ENCODE assay signal across 21 cellular contexts in genomic region chr6:92911301-92911700, GRCh38.
DNase-seq lines count a peak whose midpoint lies in the region; ATAC-seq, FAIRE-seq and TF ChIP-seq lines count a peak whose summit lies in the region.
"Had no signal": no experiment of that assay in that cellular context is flagged by ENCODE, and none has a peak within 500 bp of the region (broad histone marks: within the 10 kb centered on the region; RNA-seq: fewer than 3 reads in every experiment).

No MANE protein-coding gene starts in this region.

- POLR2A ChIA-PET in OCI-LY7 (lab: Charles Lee), result interaction anchor here (0.6 kb wide), 1 partner anchor 14 kb away, joined by 4 read pairs; no protein-coding TSS in a partner anchor

- no TSS peak for BruUV-seq in OCI-LY7 (replicated peaks; lab: Mats Ljungman, UMichigan)

- H3K36me3 ChIP-seq in BLaER1 (no peaks in the 10 kb centered on the region), MM.1S (replicated peaks; ENCODE audit: insufficient read depth, low read length) (no peaks in the 10 kb centered on the region), OCI-LY7 (ENCODE audit: insufficient read depth, low read length) (no peaks in the 10 kb centered on the region), heart left ventricle (no peaks in the 10 kb centered on the region)
- H3K36me3 ChIP-seq: BE2C; BLaER1 treated with 17β-estradiol and CSF1 and Interleukin-3, amounts not matched to agents 10 nM and 100 nM had no signal

- peaks cover 7% of the 10 kb centered on the region for H3K4me1 ChIP-seq in BLaER1
- H3K4me1 ChIP-seq in MM.1S (ENCODE audit: low read length), result peaks cover 21% of the 10 kb centered on the region
- H3K4me1 ChIP-seq in OCI-LY7 (ENCODE audit: insufficient read depth, low read length, poor library complexity, severe bottlenecking), result peaks cover 15% of the 10 kb centered on the region
- H3K4me1 ChIP-seq in heart left ventricle, result no peaks in the 10 kb centered on the region
- H3K4me1 ChIP-seq: A549, BE2C, Caco-2 had no signal

- H3K27ac ChIP-seq in BLaER1 (no peak overlapping the region), MM.1S (ENCODE audit: low read length) (peak overlapping the region; percentile 78), OCI-LY7 (ENCODE audit: low read depth, low read length, poor library complexity, severe bottlenecking) (no peak overlapping the region), heart left ventricle (no peak overlapping the region)
- H3K27ac ChIP-seq: 22Rv1; A549; BLaER1 treated with 17β-estradiol and CSF1 and Interleukin-3, amounts not matched to agents 10 nM and 100 nM; C4-2B had no signal

- H4K20me1 ChIP-seq in BLaER1, result no peaks in the 10 kb centered on the region
- no peaks in the 10 kb centered on the region for H4K20me1 ChIP-seq in MM.1S (ENCODE audit: insufficient read depth, low read length)
- H4K20me1 ChIP-seq in OCI-LY7 (ENCODE audit: insufficient read depth, low read length), result no peaks in the 10 kb centered on the region
- H4K20me1 ChIP-seq: BLaER1 treated with 17β-estradiol and CSF1 and Interleukin-3, amounts not matched to agents 10 nM and 100 nM had no signal

- FAIRE-seq in H54 (lab: Jason Lieb, UNC), result no peak
- FAIRE-seq: A549, D721Med, GM12891, GM19239 had no signal

- ATAC-seq in heart left ventricle (no peak), GM19397 (IDR thresholded peaks at IDR 0.05; ENCODE audit: unreplicated experiment) (no peak)
- ATAC-seq: A549; CD8-positive, alpha-beta T cell had no signal

- H3K27me3 ChIP-seq in BLaER1, result no peaks in the 10 kb centered on the region
- H3K27me3 ChIP-seq in MM.1S (replicated peaks; ENCODE audit: insufficient read depth, low read length), result no peaks in the 10 kb centered on the region
- no peaks in the 10 kb centered on the region for H3K27me3 ChIP-seq in heart left ventricle
- H3K27me3 ChIP-seq: BLaER1 treated with 17β-estradiol and CSF1 and Interleukin-3, amounts not matched to agents 10 nM and 100 nM had no signal

- TF ChIP-seq POLR2A in heart left ventricle (IDR thresholded peaks at IDR 0.05), result no peak
- TF ChIP-seq POLR2A in H54 (IDR thresholded peaks at IDR 0.05; ENCODE audit: low read depth, low read length), result no peak

- H3K4me3 ChIP-seq in BLaER1 (no peak overlapping the region), MM.1S (ENCODE audit: low read length) (no peak overlapping the region), OCI-LY7 (ENCODE audit: low read depth, low read length, poor library complexity, severe bottlenecking) (no peak overlapping the region), heart left ventricle (no peak overlapping the region)
- H3K4me3 ChIP-seq: A549; BLaER1 treated with 17β-estradiol and CSF1 and Interleukin-3, amounts not matched to agents 10 nM and 100 nM had no signal

- CTCF ChIA-PET in OCI-LY7 (lab: Charles Lee; ENCODE audit: unreplicated experiment), result no interaction called here

- H3F3A ChIP-seq in MM.1S (ENCODE audit: insufficient read depth, low read length), result no peaks in the 10 kb centered on the region; the same call in 1 of the 2 replicates

- H3K4me2 ChIP-seq in BLaER1, result peak overlapping the region; percentile 22; the same call in 1 of the 2 replicates
- peak overlapping the region; percentile 46 for H3K4me2 ChIP-seq in MM.1S (ENCODE audit: low read depth, low read length)
- no peak overlapping the region for H3K4me2 ChIP-seq in OCI-LY7 (ENCODE audit: low read length)
- H3K4me2 ChIP-seq: A549 had no signal

- DNase-seq in Kasumi-1 (lab: John Stamatoyannopoulos, UW) (peak; percentile 35 to 37), MM.1S (peak; percentile 87), OCI-LY7 (ENCODE audit: low spot score) (peak; percentile 51), heart left ventricle (no peak), H54 (ENCODE audit: insufficient read length, low spot score) (no peak)
- DNase-seq: BE2C; Caco-2; Calu3; CD4-positive, alpha-beta T cell; CD8-positive, alpha-beta T cell; DMS79 treated with DMSO at 0.1 percent for 48 hours; GF-D8 had no signal

- 89 to 94% (median 90%) methylated on average over 1 of the region's 1 CpG for WGBS in heart left ventricle, 4 donors

- no peaks in the 10 kb centered on the region for H3K9me2 ChIP-seq in MM.1S (replicated peaks; ENCODE audit: insufficient read depth, low read length)
- no peaks in the 10 kb centered on the region; the same call in 1 of the 2 replicates for H3K9me2 ChIP-seq in OCI-LY7 (ENCODE audit: insufficient read depth, low read length)

- no peak overlapping the region for H3K9ac ChIP-seq in BLaER1
- H3K9ac ChIP-seq in MM.1S (ENCODE audit: low read length), result no peak overlapping the region
- H3K9ac ChIP-seq: BLaER1 treated with 17β-estradiol and CSF1 and Interleukin-3, amounts not matched to agents 10 nM and 100 nM had no signal

- no peak overlapping the region for H2AFZ ChIP-seq in MM.1S (ENCODE audit: low read length)
- H2AFZ ChIP-seq in OCI-LY7 (ENCODE audit: low read length), result no peak overlapping the region

- no peak for TF ChIP-seq CTCF in MM.1S (IDR thresholded peaks at IDR 0.05; ENCODE audit: low read length)
- no peak for TF ChIP-seq CTCF in OCI-LY7 (conservative IDR thresholded peaks at IDR 0.05; ENCODE audit: low read length)
- TF ChIP-seq CTCF in heart left ventricle (IDR thresholded peaks at IDR 0.05), result no peak

- intact Hi-C loops in OCI-LY7 (cut with micrococcal nuclease; ENCODE audit: unreplicated experiment) (no loop called here), heart left ventricle (cut with DNase I) (no loop called here)

- H3K79me2 ChIP-seq in MM.1S (ENCODE audit: low read length), result no peaks in the 10 kb centered on the region
- no peaks in the 10 kb centered on the region for H3K79me2 ChIP-seq in OCI-LY7 (ENCODE audit: insufficient read depth, low read depth, low read length)

- H3K9me3 ChIP-seq in BLaER1 (no peaks in the 10 kb centered on the region), MM.1S (replicated peaks; ENCODE audit: insufficient read depth, low read length) (no peaks in the 10 kb centered on the region; the same call in 1 of the 2 replicates), OCI-LY7 (ENCODE audit: low read length) (no peaks in the 10 kb centered on the region), heart left ventricle (no peaks in the 10 kb centered on the region)
- H3K9me3 ChIP-seq: A549; BE2C; BLaER1 treated with 17β-estradiol and CSF1 and Interleukin-3, amounts not matched to agents 10 nM and 100 nM; Caco-2 had no signal

Comparison
In these comparisons a context has a peak if more than half of its experiments do, and no peak if none do; other contexts are left out.
1. DNase-seq: peak in Kasumi-1 (2 of 2), MM.1S (single experiment) and OCI-LY7 (single experiment); none in heart left ventricle (0 of 5) and H54 (single experiment).